Comparison of ENCODE assay signal across 11 cellular contexts in the genomic region with DNA sequence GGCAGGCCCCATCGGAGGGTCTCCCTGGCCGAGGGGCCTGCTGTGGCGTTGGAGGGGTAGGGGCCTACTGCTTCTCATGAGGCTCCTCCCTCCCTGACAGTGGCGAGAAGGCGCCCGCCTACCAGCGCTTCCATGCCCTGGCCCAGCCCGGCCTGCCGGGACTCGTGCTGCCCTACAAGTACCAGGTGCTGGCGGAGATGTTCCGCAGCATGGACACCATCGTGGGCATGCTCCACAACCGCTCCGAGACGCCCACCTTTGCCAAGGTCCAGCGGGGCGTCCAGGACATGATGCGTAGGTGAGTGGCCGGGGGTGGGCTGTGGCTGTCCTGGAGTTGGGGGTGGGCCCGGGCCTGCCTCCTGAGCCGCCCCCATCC. TPM values are rescaled to one million over a fixed set of nuclear protein-coding genes. Genes with fewer than 3 reads are reported as not detected.
DNase-seq lines count a peak whose midpoint lies in the region; ATAC-seq and TF ChIP-seq lines count a peak whose summit lies in the region.
"Had no signal": no experiment of that assay in that cellular context is flagged by ENCODE, and none has a peak within 500 bp of the region (broad histone marks: within the 10 kb centered on the region; RNA-seq: fewer than 3 reads in every experiment).

No MANE protein-coding gene starts in this region.

- H3K4me1 ChIP-seq in ACC112 (ENCODE audit: control insufficient read depth, insufficient read depth, low read length, unreplicated experiment): peaks cover 20% of the 10 kb centered on the region
- H3K4me1 ChIP-seq in SJCRH30: 0 out of 2 replicates have a peak, but pooled peaks cover 2% of the 10 kb centered on the region
- peaks cover 24 to 71% (median 29%) of the 10 kb centered on the region in 3 donors for H3K4me1 ChIP-seq in esophagus squamous epithelium

- intact Hi-C loops in esophagus squamous epithelium (cut with DNase I): no loop called here

- no CpG with 5 or more reads among the region's 22 CpGs for WGBS in esophagus squamous epithelium, 2 donors

- peak; percentile 10 for TF ChIP-seq POLR2A in GM19193 (IDR thresholded peaks at IDR 0.05; ENCODE audit: extremely low read depth, insufficient read depth, insufficient read length)
- no peak for TF ChIP-seq POLR2A in esophagus squamous epithelium (IDR thresholded peaks at IDR 0.05)

- DNase-seq in SJCRH30 (no peak), esophagus squamous epithelium (lab: John Stamatoyannopoulos, UW) (no peak), NCI-H1436 treated with DMSO at 0.1 percent for 48 hours (lab: John Stamatoyannopoulos, UW) (no peak), DMS79 treated with DMSO at 0.1 percent for 48 hours (lab: John Stamatoyannopoulos, UW) (no peak)
- no peak for DNase-seq in central memory CD4-positive, alpha-beta T cell
- DNase-seq: activated B cell treated with CpG ODN at 0.5 μM for 24 hours, NCI-H2029 had no signal

- H3K27me3 ChIP-seq in ACC112 (ENCODE audit: insufficient read depth, low read length) (no peaks in the 10 kb centered on the region), SJCRH30 (no peaks in the 10 kb centered on the region), esophagus squamous epithelium (no peaks in the 10 kb centered on the region)
- H3K27me3 ChIP-seq: tibial artery had no signal

- H3K27ac ChIP-seq in ACC112 (ENCODE audit: low read depth, low read length) (no peak overlapping the region), SJCRH30 (no peak overlapping the region), esophagus squamous epithelium (no peak overlapping the region)
- H3K27ac ChIP-seq: tibial artery had no signal

- H3K4me3 ChIP-seq in ACC112 (ENCODE audit: low read depth, low read length) (peak overlapping the region; percentile 98), SJCRH30 (peak overlapping the region; percentile 59; the same call in 1 of the 2 replicates), esophagus squamous epithelium (peak overlapping the region; percentile 36 to 86 (median 64))
- H3K4me3 ChIP-seq: tibial artery had no signal

- no peak overlapping the region for H2AFZ ChIP-seq in ACC112 (ENCODE audit: low read length, unreplicated experiment)

- H3K9me3 ChIP-seq in SJCRH30 (replicated peaks): no peaks in the 10 kb centered on the region
- no peaks in the 10 kb centered on the region for H3K9me3 ChIP-seq in esophagus squamous epithelium
- H3K9me3 ChIP-seq: tibial artery had no signal

- H3K79me2 ChIP-seq in ACC112 (ENCODE audit: control insufficient read depth, insufficient read depth, low read length, unreplicated experiment): peaks cover 42% of the 10 kb centered on the region

- TF ChIP-seq CTCF in esophagus squamous epithelium (IDR thresholded peaks at IDR 0.05): no peak

- no peak for ATAC-seq in GM21528 (IDR thresholded peaks at IDR 0.05; ENCODE audit: low FRiP score, unreplicated experiment)

- H3K36me3 ChIP-seq in ACC112 (ENCODE audit: insufficient read depth, low read length): peaks cover 13% of the 10 kb centered on the region; the same call in 1 of the 2 replicates
- peaks cover 43% of the 10 kb centered on the region for H3K36me3 ChIP-seq in SJCRH30
- peaks cover 7 to 27% (median 14%) of the 10 kb centered on the region in 3 donors for H3K36me3 ChIP-seq in esophagus squamous epithelium

RNA-seq across cellular contexts. Expression of gene CDT1, which starts 1.7 kb away (rescaled TPM):
- total RNA-seq in SJCRH30 (2014; rRNA removed; shearing (Covaris generic)): 24.3 and 27.2 TPM in 2 replicates
- 10 to 100 TPM in 3 of 4 donors, 1 to 10 TPM in 1; 7.7 to 20.7 (median 11.2) TPM for total RNA-seq in esophagus squamous epithelium

RNA-seq across cellular contexts. Expression of gene APRT, which starts 6.4 kb away (rescaled TPM):
- total RNA-seq in SJCRH30 (2014; rRNA removed; shearing (Covaris generic)): 43.4 and 46.5 TPM in 2 replicates
- total RNA-seq in esophagus squamous epithelium: 100 to 1,000 TPM; 186 to 314 (median 250) TPM

RNA-seq across cellular contexts. Expression of gene PIEZO1, which starts 20.3 kb away (rescaled TPM):
- 23.8 and 28.1 TPM in 2 replicates for total RNA-seq in SJCRH30 (2014; rRNA removed; shearing (Covaris generic))
- total RNA-seq in esophagus squamous epithelium: 100 to 1,000 TPM in 2 of 4 donors, 10 to 100 TPM in 2; 46.0 to 131 (median 103) TPM

RNA-seq across cellular contexts. Expression of gene GALNS, which starts 51.4 kb away (rescaled TPM):
- 10.4 and 11.1 TPM in 2 replicates for total RNA-seq in SJCRH30 (2014; rRNA removed; shearing (Covaris generic))
- 10 to 100 TPM in 3 of 4 donors, 1 to 10 TPM in 1; 9.5 to 24.2 (median 20.5) TPM for total RNA-seq in esophagus squamous epithelium

RNA-seq across cellular contexts. Expression of gene TRAPPC2L, which starts 51.6 kb away (rescaled TPM):
- 34.3 and 36.9 TPM in 2 replicates for total RNA-seq in SJCRH30 (2014; rRNA removed; shearing (Covaris generic))
- 10 to 100 TPM; 20.7 to 29.7 (median 24.7) TPM for total RNA-seq in esophagus squamous epithelium
